Comparison of ENCODE assay signal across 8 cellular contexts in genomic region chr12:6769003-6769389, GRCh38. TPM values are rescaled to one million over a fixed set of nuclear protein-coding genes. Genes with fewer than 3 reads are reported as not detected.
DNase-seq lines count a peak whose midpoint lies in the region; ATAC-seq lines count a peak whose summit lies in the region.

No MANE protein-coding gene starts in this region.

- peaks cover 20 to 27% of the 10 kb centered on the region in 2 donors for H3K27me3 Mint-ChIP-seq in CD8-positive, alpha-beta memory T cell

- H3K27me3 ChIP-seq in CD8-positive, alpha-beta memory T cell (ENCODE audit: insufficient read depth, low read length, poor library complexity, severe bottlenecking), result no peaks in the 10 kb centered on the region
- H3K27me3 ChIP-seq in muscle layer of duodenum (ENCODE audit: low read depth, low read length), result no peaks in the 10 kb centered on the region

- no peak for ATAC-seq in HG03159 (IDR thresholded peaks at IDR 0.05; ENCODE audit: unreplicated experiment)
- ATAC-seq in GM21447 (IDR thresholded peaks at IDR 0.05; ENCODE audit: unreplicated experiment), result no peak

- no peaks in the 10 kb centered on the region for H3K9me3 ChIP-seq in CD8-positive, alpha-beta memory T cell (ENCODE audit: low read length)
- no peaks in the 10 kb centered on the region for H3K9me3 ChIP-seq in muscle layer of duodenum (ENCODE audit: control insufficient read depth in 1 of 2, low read length in 2 of 2)

- peak overlapping the region in 7 of 8 donors; percentile 19 to 88 (median 42) for H3K27ac Mint-ChIP-seq in CD8-positive, alpha-beta memory T cell

- peaks cover 0 to 2% (median 0%) of the 10 kb centered on the region in 3 donors for H3K36me3 Mint-ChIP-seq in CD8-positive, alpha-beta memory T cell

- no peak overlapping the region for H3K27ac ChIP-seq in CD8-positive, alpha-beta memory T cell (ENCODE audit: low read depth, low read length)
- H3K27ac ChIP-seq in muscle layer of duodenum (ENCODE audit: low read length), result peak overlapping the region; percentile 54

- peaks cover 52 to 78% (median 58%) of the 10 kb centered on the region in 3 donors for H3K4me1 Mint-ChIP-seq in CD8-positive, alpha-beta memory T cell

- H3K4me3 ChIP-seq in CD8-positive, alpha-beta memory T cell (ENCODE audit: low read length), result no peak overlapping the region
- peak overlapping the region; percentile 34 to 83 for H3K4me3 ChIP-seq in muscle layer of duodenum (ENCODE audit: low read depth in 1 of 2, low read length in 2 of 2)

- POLR2A ChIA-PET in CD8-positive, alpha-beta memory T cell (lab: Charles Lee), result no interaction called here

- H3K4me3 Mint-ChIP-seq in CD8-positive, alpha-beta memory T cell, result peak overlapping the region in 5 of 7 donors; percentile 25 to 83 (median 32)

- H3K4me1 ChIP-seq in CD8-positive, alpha-beta memory T cell (ENCODE audit: insufficient read depth, low read length), result peaks cover 53% of the 10 kb centered on the region
- peaks cover 16 to 58% of the 10 kb centered on the region in 2 donors for H3K4me1 ChIP-seq in muscle layer of duodenum (ENCODE audit: control insufficient read depth in 1 of 2, insufficient read depth in 2 of 2, low read length in 2 of 2)

- H3K36me3 ChIP-seq in CD8-positive, alpha-beta memory T cell (ENCODE audit: insufficient read depth, low read length), result no peaks in the 10 kb centered on the region
- peaks cover 4 to 19% of the 10 kb centered on the region in 2 donors for H3K36me3 ChIP-seq in muscle layer of duodenum (ENCODE audit: control insufficient read depth in 1 of 2, insufficient read depth in 2 of 2, low read length in 2 of 2)

- no peak for DNase-seq in CD8-positive, alpha-beta memory T cell
- DNase-seq in NCI-H2171 treated with DMSO at 0.1 percent for 48 hours (lab: John Stamatoyannopoulos, UW) (peak; percentile 99), cerebellar nuclear complex (lab: John Stamatoyannopoulos, UW) (peak; percentile 17 to 30), pons (ENCODE audit: low spot score) (no peak)
- no peak for DNase-seq in stimulated activated naive CD4-positive, alpha-beta T cell (lab: John Stamatoyannopoulos, UW)

- H3K9me3 Mint-ChIP-seq in CD8-positive, alpha-beta memory T cell, result no peaks in the 10 kb centered on the region

- CTCF ChIA-PET in CD8-positive, alpha-beta memory T cell (lab: Charles Lee), result interaction anchor here (11.0 kb wide), 1 partner anchor 14 kb away, joined by 162 read pairs; the partner anchor contains the start of gene MLF2

RNA-seq across cellular contexts. Expression of gene PTMS, which starts 2.8 kb away (rescaled TPM):
- 10 to 100 TPM; 75.3 to 87.2 TPM for total RNA-seq in CD8-positive, alpha-beta memory T cell
- 10.9 TPM for polyA plus RNA-seq in CD8-positive, alpha-beta memory T cell

RNA-seq across cellular contexts. Expression of gene LAG3, which starts 3.3 kb away (rescaled TPM):
- total RNA-seq in CD8-positive, alpha-beta memory T cell, result 100 to 1,000 TPM; 236 to 245 TPM
- polyA plus RNA-seq in CD8-positive, alpha-beta memory T cell, result 37.3 TPM

RNA-seq across cellular contexts. Expression of gene MLF2, which starts 16.1 kb away (rescaled TPM):
- total RNA-seq in CD8-positive, alpha-beta memory T cell, result 100 to 1,000 TPM; 141 to 146 TPM
- 141 TPM for polyA plus RNA-seq in CD8-positive, alpha-beta memory T cell

RNA-seq across cellular contexts. Expression of gene CD4, which starts 20.3 kb away (rescaled TPM):
- total RNA-seq in CD8-positive, alpha-beta memory T cell, result 1 to 10 TPM; 1.2 to 1.8 TPM
- 0.30 TPM for polyA plus RNA-seq in CD8-positive, alpha-beta memory T cell

RNA-seq across cellular contexts. Expression of gene COPS7A, which starts 45.1 kb away (rescaled TPM):
- total RNA-seq in CD8-positive, alpha-beta memory T cell, result 10 to 100 TPM; 48.8 to 49.7 TPM
- polyA plus RNA-seq in CD8-positive, alpha-beta memory T cell, result 46.2 TPM

Comparison
In these comparisons a context has a peak if more than half of its experiments do, and no peak if none do; other contexts are left out.
1. DNase-seq: peak in NCI-H2171 treated with DMSO at 0.1 percent for 48 hours (single experiment) and cerebellar nuclear complex (2 of 2); none in CD8-positive, alpha-beta memory T cell (0 of 5), stimulated activated naive CD4-positive, alpha-beta T cell (0 of 6) and pons (single experiment).